ENCODE assay signal across 27 cellular contexts in the genomic region with DNA sequence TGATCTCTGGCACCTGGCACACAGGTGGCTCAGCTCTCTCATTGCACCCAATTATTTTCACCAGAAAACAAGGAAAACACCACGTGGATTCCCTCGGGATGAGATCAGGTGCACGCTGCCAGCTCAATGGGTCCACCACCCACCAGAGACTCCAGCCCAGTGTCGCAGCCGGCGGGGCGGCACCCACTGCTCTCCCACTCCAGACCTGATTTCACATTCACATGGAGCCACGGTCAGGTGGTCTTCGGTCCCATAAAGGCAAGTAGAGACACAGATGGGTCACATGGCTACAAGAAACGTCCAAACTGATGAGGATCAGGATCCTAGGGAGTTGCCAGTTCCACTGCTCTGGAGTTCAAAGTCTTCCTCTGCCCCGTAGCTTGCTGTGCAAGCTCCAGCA.
"Had no signal": no experiment of that assay in that cellular context is flagged by ENCODE, and none has a peak within 500 bp of the region (broad histone marks: within the 10 kb centered on the region; RNA-seq: fewer than 3 reads in every experiment).

No MANE protein-coding gene starts in this region.

- H3K9me3 ChIP-seq: heart left ventricle, left lung, ovary, transverse colon, upper lobe of left lung had no signal

- H3K27me3 ChIP-seq: heart left ventricle, left lung, ovary, sigmoid colon, transverse colon, upper lobe of left lung had no signal

- H3K27me3 Mint-ChIP-seq: naive thymus-derived CD8-positive, alpha-beta T cell; progenitor cell of endocrine pancreas; stimulated activated memory B cell treated with anti-CD40 and anti-IgM and Interleukin-4, amounts not matched to agents 10 μg/mL and 1 μg/mL and 100 μg/mL, for 72 hours; stimulated activated naive CD8-positive, alpha-beta T cell treated with anti-CD3 and anti-CD28 coated beads, Interleukin-15, amount 100 ng/mL, for 72 hours had no signal

- H3K4me3 ChIP-seq: heart left ventricle, left lung, ovary, sigmoid colon, smooth muscle cell, transverse colon, upper lobe of left lung had no signal

- H3K4me1 ChIP-seq: heart left ventricle, left lung, sigmoid colon, transverse colon, upper lobe of left lung had no signal

- H3K27ac ChIP-seq: heart left ventricle, left lung, ovary, sigmoid colon, transverse colon, upper lobe of left lung had no signal

- H3K36me3 Mint-ChIP-seq: immature natural killer cell; naive thymus-derived CD8-positive, alpha-beta T cell; stimulated activated memory B cell treated with anti-CD40 and anti-IgM and Interleukin-4, amounts not matched to agents 10 μg/mL and 1 μg/mL and 100 μg/mL, for 72 hours had no signal

- H3K36me3 ChIP-seq: heart left ventricle, left lung, ovary, sigmoid colon, transverse colon, upper lobe of left lung had no signal

- DNase-seq: glutamatergic neuron; heart left ventricle; hypothalamus; immature natural killer cell; kidney; left colon; left lung; mammary epithelial cell; mesenchymal stem cell; naive thymus-derived CD8-positive, alpha-beta T cell; ovary; right cardiac atrium; sigmoid colon; stimulated activated CD4-positive, alpha-beta T cell treated with anti-CD3 and anti-CD28 coated beads, Interleukin-1b, Interleukin-23, amount 100 ng/mL, for 48 hours; stimulated activated CD4-positive, alpha-beta T cell treated with anti-CD3 and anti-CD28 coated beads, Interleukin-2, amount 100 ng/mL, for 48 hours; stimulated activated CD4-positive, alpha-beta T cell treated with anti-CD3 and anti-CD28 coated beads, Interleukin-4, amount 100 ng/mL, for 4 hours; stimulated activated CD8-positive, alpha-beta memory T cell treated with anti-CD3 and anti-CD28 coated beads, Interleukin-4, amount 100 ng/mL, for 48 hours; stimulated activated naive CD4-positive, alpha-beta T cell treated with Interleukin-2 at 50 U/mL for 16 hours; stimulated activated naive CD8-positive, alpha-beta T cell treated with anti-CD3 and anti-CD28 coated beads, Interleukin-15, amount 100 ng/mL, for 72 hours; substantia nigra; transverse colon; upper lobe of left lung had no signal

- H3K9me3 Mint-ChIP-seq: naive thymus-derived CD8-positive, alpha-beta T cell; stimulated activated memory B cell treated with anti-CD40 and anti-IgM and Interleukin-4, amounts not matched to agents 10 μg/mL and 1 μg/mL and 100 μg/mL, for 72 hours; stimulated activated naive CD8-positive, alpha-beta T cell treated with anti-CD3 and anti-CD28 coated beads, Interleukin-15, amount 100 ng/mL, for 72 hours had no signal

- FAIRE-seq: islet of Langerhans, kidney had no signal

- H3K4me1 Mint-ChIP-seq: immature natural killer cell; naive thymus-derived CD8-positive, alpha-beta T cell; nephron; stimulated activated memory B cell treated with anti-CD40 and anti-IgM and Interleukin-4, amounts not matched to agents 10 μg/mL and 1 μg/mL and 100 μg/mL, for 72 hours; stimulated activated naive CD8-positive, alpha-beta T cell treated with anti-CD3 and anti-CD28 coated beads, Interleukin-15, amount 100 ng/mL, for 72 hours had no signal

- H3K4me3 Mint-ChIP-seq: immature natural killer cell; naive thymus-derived CD8-positive, alpha-beta T cell; nephron; stimulated activated memory B cell treated with anti-CD40 and anti-IgM and Interleukin-4, amounts not matched to agents 10 μg/mL and 1 μg/mL and 100 μg/mL, for 72 hours; stimulated activated naive CD8-positive, alpha-beta T cell treated with anti-CD3 and anti-CD28 coated beads, Interleukin-15, amount 100 ng/mL, for 72 hours had no signal

- H3K27ac Mint-ChIP-seq: immature natural killer cell; naive thymus-derived CD8-positive, alpha-beta T cell; nephron; progenitor cell of endocrine pancreas; stimulated activated memory B cell treated with anti-CD40 and anti-IgM and Interleukin-4, amounts not matched to agents 10 μg/mL and 1 μg/mL and 100 μg/mL, for 72 hours; stimulated activated naive CD8-positive, alpha-beta T cell treated with anti-CD3 and anti-CD28 coated beads, Interleukin-15, amount 100 ng/mL, for 72 hours had no signal
